In genomic region chr4:48130100-48130499, GRCh38 we compare ENCODE assay signal across 1 cellular context.
TF ChIP-seq lines count a peak whose summit lies in the region.

No MANE protein-coding gene starts in this region.

TF ChIP-seq in HCT116, 20 proteins besides CTCF, POLR2A, EP300 and RAD21 (continued from another document):
- TF ChIP-seq REST (IDR thresholded peaks at IDR 0.05; ENCODE audit: low read depth) (no peak), EZH2 (IDR thresholded peaks at IDR 0.05) (no peak), MAX (IDR thresholded peaks at IDR 0.05) (no peak), SRF (IDR thresholded peaks at IDR 0.05; ENCODE audit: low read depth) (no peak), ZBTB33 (IDR thresholded peaks at IDR 0.05; ENCODE audit: extremely low read depth, insufficient replicate concordance, low read length) (no peak), ELF1 (IDR thresholded peaks at IDR 0.05; ENCODE audit: borderline replicate concordance, low read depth) (no peak), EGR1 (IDR thresholded peaks at IDR 0.05; ENCODE audit: low read depth) (no peak), EZH2phosphoT487 (IDR thresholded peaks at IDR 0.05; ENCODE audit: borderline replicate concordance) (no peak), CBX3 (IDR thresholded peaks at IDR 0.05; ENCODE audit: low read depth) (no peak), FOSL1 (IDR thresholded peaks at IDR 0.05; ENCODE audit: low read depth) (no peak), JUND (IDR thresholded peaks at IDR 0.05) (no peak), ZNF274 (IDR thresholded peaks at IDR 0.05; ENCODE audit: low read depth, low read length) (no peak), ZFX (IDR thresholded peaks at IDR 0.05) (no peak), SP1 (IDR thresholded peaks at IDR 0.05; ENCODE audit: low read depth) (no peak)
